Comparison of ENCODE assay signal across 9 cellular contexts in the genomic region with DNA sequence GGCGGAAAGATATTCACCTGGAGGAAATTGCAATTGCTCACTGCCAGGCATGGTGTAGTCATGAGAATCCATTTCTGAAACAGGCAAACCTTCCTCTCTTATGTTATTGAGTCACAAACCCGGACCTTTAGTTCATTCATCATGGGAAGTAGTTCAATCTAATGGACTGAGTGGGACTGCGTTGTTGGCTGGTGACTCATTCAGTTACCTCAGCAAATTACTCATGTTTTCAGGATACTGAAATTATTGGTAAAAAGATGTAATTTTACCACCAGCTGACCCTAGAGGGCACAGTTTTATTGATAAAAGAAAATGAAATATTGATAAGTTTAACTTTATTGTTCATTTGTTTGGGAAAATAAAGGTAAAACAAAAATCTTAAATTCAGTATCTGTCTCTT.
DNase-seq lines count a peak whose midpoint lies in the region; ATAC-seq and TF ChIP-seq lines count a peak whose summit lies in the region.
"Had no signal": no experiment of that assay in that cellular context is flagged by ENCODE, and none has a peak within 500 bp of the region (broad histone marks: within the 10 kb centered on the region; RNA-seq: fewer than 3 reads in every experiment).

No MANE protein-coding gene starts in this region.

- DNase-seq in SK-N-SH (peak; percentile 4), mesothelial cell of epicardium (ENCODE audit: low spot score in 2 of 2, unreplicated experiment in 2 of 2) (no peak), HuH-7 (ENCODE audit: low spot score) (no peak), NCI-H510A treated with DMSO at 0.1 percent for 48 hours (lab: John Stamatoyannopoulos, UW) (no peak)
- no peak for DNase-seq in activated CD8-positive, alpha-beta memory T cell treated with anti-CD3 and anti-CD28 coated beads, Interleukin-2, amount 10 ng/mL, durations not matched to agents 7 days and 5 days
- DNase-seq: stimulated activated CD4-positive, alpha-beta T cell treated with anti-CD3 and anti-CD28 coated beads, Interleukin-12 subunit alpha, Interleukin-12 subunit beta, amount 100 ng/mL, for 4 hours had no signal

- H3K27me3 ChIP-seq in SK-N-SH (ENCODE audit: insufficient read depth), result no peaks in the 10 kb centered on the region

- TF ChIP-seq CTCF in SK-N-SH (IDR thresholded peaks at IDR 0.05), result peak; percentile 69
- TF ChIP-seq CTCF in mesothelial cell of epicardium (IDR thresholded peaks at IDR 0.05; ENCODE audit: unreplicated experiment), result peak; percentile 16

- H3K4me2 ChIP-seq in SK-N-SH, result no peak overlapping the region

- POLR2A ChIA-PET in SK-N-SH (lab: Yijun Ruan, JAX), result no interaction called here

- no peak overlapping the region for H3K9ac ChIP-seq in SK-N-SH

- peak; percentile 31 for TF ChIP-seq RAD21 in SK-N-SH (IDR thresholded peaks at IDR 0.05; ENCODE audit: low read length)

- peak; percentile 71 for ATAC-seq in GM18499 (IDR thresholded peaks at IDR 0.05; ENCODE audit: insufficient read depth, unreplicated experiment)
- peak; percentile 87 for ATAC-seq in HG02759 (IDR thresholded peaks at IDR 0.05; ENCODE audit: unreplicated experiment)
- ATAC-seq in activated CD8-positive, alpha-beta memory T cell treated with anti-CD3 and anti-CD28 coated beads, Interleukin-2, amount 10 ng/mL, durations not matched to agents 7 days and 5 days, result no peak
- ATAC-seq in esophagus mucosa, result no peak

- no peaks in the 10 kb centered on the region for H3K36me3 Mint-ChIP-seq in mesothelial cell of epicardium
- H3K36me3 Mint-ChIP-seq in activated CD8-positive, alpha-beta memory T cell treated with anti-CD3 and anti-CD28 coated beads, Interleukin-2, amount 10 ng/mL, durations not matched to agents 7 days and 5 days, result no peaks in the 10 kb centered on the region

- H2AFZ ChIP-seq in SK-N-SH (ENCODE audit: low read depth), result no peak overlapping the region

- H3K4me3 Mint-ChIP-seq in mesothelial cell of epicardium, result no peak overlapping the region
- H3K4me3 Mint-ChIP-seq in activated CD8-positive, alpha-beta memory T cell treated with anti-CD3 and anti-CD28 coated beads, Interleukin-2, amount 10 ng/mL, durations not matched to agents 7 days and 5 days, result no peak overlapping the region

- H4K20me1 ChIP-seq in SK-N-SH (ENCODE audit: insufficient read depth), result no peaks in the 10 kb centered on the region

- WGBS in SK-N-SH (ENCODE audit: low lambda C conversion rate), result 8% methylated on average over 3 of the region's 3 CpGs

- H3K4me3 ChIP-seq in SK-N-SH (ENCODE audit: low read depth in 2 of 2, low read length in 1 of 2), result no peak overlapping the region

- H3K9me3 ChIP-seq in SK-N-SH, result no peaks in the 10 kb centered on the region

- CTCF ChIA-PET in SK-N-SH (lab: Yijun Ruan, JAX), result interaction anchor here (1.5 kb wide), 1 partner anchor 185 kb away, joined by 3 read pairs; no protein-coding TSS in a partner anchor
- CTCF ChIA-PET in activated CD8-positive, alpha-beta memory T cell treated with anti-CD3 and anti-CD28 coated beads, Interleukin-2, amount 10 ng/mL, durations not matched to agents 7 days and 5 days (lab: Charles Lee), result no interaction called here

- no peaks in the 10 kb centered on the region for H3K36me3 ChIP-seq in SK-N-SH (replicated peaks in 1 of 2; ENCODE audit: control insufficient read depth in 1 of 2, insufficient read depth in 2 of 2, low read length in 1 of 2)

- peaks cover 1% of the 10 kb centered on the region for H3K27me3 Mint-ChIP-seq in mesothelial cell of epicardium (ENCODE audit: low read depth)
- H3K27me3 Mint-ChIP-seq in activated CD8-positive, alpha-beta memory T cell treated with anti-CD3 and anti-CD28 coated beads, Interleukin-2, amount 10 ng/mL, durations not matched to agents 7 days and 5 days, result no peaks in the 10 kb centered on the region

- peaks cover 5% of the 10 kb centered on the region for H3K9me3 Mint-ChIP-seq in mesothelial cell of epicardium
- H3K9me3 Mint-ChIP-seq in activated CD8-positive, alpha-beta memory T cell treated with anti-CD3 and anti-CD28 coated beads, Interleukin-2, amount 10 ng/mL, durations not matched to agents 7 days and 5 days (ENCODE audit: low read depth), result peaks cover 13% of the 10 kb centered on the region

- H3K27ac Mint-ChIP-seq in mesothelial cell of epicardium, result no peak overlapping the region
- no peak overlapping the region for H3K27ac Mint-ChIP-seq in activated CD8-positive, alpha-beta memory T cell treated with anti-CD3 and anti-CD28 coated beads, Interleukin-2, amount 10 ng/mL, durations not matched to agents 7 days and 5 days

- peak in 1 of 2 experiments; percentile 72; a peak in 2 of 4 replicates for TF ChIP-seq EP300 in SK-N-SH (IDR thresholded peaks at IDR 0.05; ENCODE audit: borderline replicate concordance in 1 of 2, low read depth in 1 of 2, low read length in 1 of 2)

- peak overlapping the region; percentile 39 to 81; a peak in 3 of 4 replicates for H3K27ac ChIP-seq in SK-N-SH (ENCODE audit: low read depth in 2 of 2, low read length in 1 of 2)

- no peaks in the 10 kb centered on the region for H3K79me2 ChIP-seq in SK-N-SH (ENCODE audit: insufficient read depth)

- H3F3A ChIP-seq in SK-N-SH (replicated peaks; ENCODE audit: insufficient read depth), result peaks cover 13% of the 10 kb centered on the region

- peaks cover 12% of the 10 kb centered on the region for H3K4me1 Mint-ChIP-seq in mesothelial cell of epicardium
- H3K4me1 Mint-ChIP-seq in activated CD8-positive, alpha-beta memory T cell treated with anti-CD3 and anti-CD28 coated beads, Interleukin-2, amount 10 ng/mL, durations not matched to agents 7 days and 5 days, result no peaks in the 10 kb centered on the region

- H3K9me2 ChIP-seq in SK-N-SH, result no peaks in the 10 kb centered on the region

- H3K4me1 ChIP-seq in SK-N-SH (ENCODE audit: control insufficient read depth in 1 of 2, insufficient read depth in 2 of 2, low read depth in 1 of 2, low read length in 1 of 2), result no peaks in the 10 kb centered on the region; a peak in 2 of 4 replicates

TF ChIP-seq in SK-N-SH, 30 proteins besides CTCF, POLR2A, EP300 and RAD21:
- TF ChIP-seq EZH2phosphoT487 (IDR thresholded peaks at IDR 0.05; ENCODE audit: borderline replicate concordance, low read depth), result no peak
- TF ChIP-seq, protein P1, sequence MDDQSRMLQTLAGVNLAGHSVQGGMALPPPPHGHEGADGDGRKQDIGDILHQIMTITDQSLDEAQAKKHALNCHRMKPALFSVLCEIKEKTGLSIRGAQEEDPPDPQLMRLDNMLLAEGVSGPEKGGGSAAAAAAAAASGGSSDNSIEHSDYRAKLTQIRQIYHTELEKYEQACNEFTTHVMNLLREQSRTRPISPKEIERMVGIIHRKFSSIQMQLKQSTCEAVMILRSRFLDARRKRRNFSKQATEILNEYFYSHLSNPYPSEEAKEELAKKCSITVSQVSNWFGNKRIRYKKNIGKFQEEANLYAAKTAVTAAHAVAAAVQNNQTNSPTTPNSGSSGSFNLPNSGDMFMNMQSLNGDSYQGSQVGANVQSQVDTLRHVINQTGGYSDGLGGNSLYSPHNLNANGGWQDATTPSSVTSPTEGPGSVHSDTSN (IDR thresholded peaks at IDR 0.05), result peak; percentile 76; the same call in 1 of the 2 replicates
- peak; percentile 32; the same call in 1 of the 2 replicates for TF ChIP-seq NFIC (IDR thresholded peaks at IDR 0.05; ENCODE audit: borderline replicate concordance)
- peak; percentile 96 for TF ChIP-seq JUND (IDR thresholded peaks at IDR 0.05)
- peak; percentile 53; the same call in 1 of the 2 replicates for TF ChIP-seq YY1 (IDR thresholded peaks at IDR 0.05; ENCODE audit: low read depth)
- no peak for TF ChIP-seq SIN3A (IDR thresholded peaks at IDR 0.05; ENCODE audit: borderline replicate concordance, low read depth, low read length)
- TF ChIP-seq FOSL2 (IDR thresholded peaks at IDR 0.05; ENCODE audit: borderline replicate concordance, low read depth), result peak; percentile 97
- TF ChIP-seq TEAD4 (IDR thresholded peaks at IDR 0.05; ENCODE audit: borderline replicate concordance, insufficient read depth), result peak; percentile 70; the same call in 1 of the 2 replicates
- peak; percentile 69 for TF ChIP-seq TCF12 (IDR thresholded peaks at IDR 0.05)
- TF ChIP-seq GABPA (IDR thresholded peaks at IDR 0.05; ENCODE audit: low read depth), result 0 out of 2 replicates have a peak, but pooled peaks have one; percentile 4
- no peak for TF ChIP-seq MEF2A (IDR thresholded peaks at IDR 0.05; ENCODE audit: borderline replicate concordance, low read depth)
- TF ChIP-seq RXRA (IDR thresholded peaks at IDR 0.05; ENCODE audit: borderline replicate concordance, low read depth), result no peak

Comparison
In these comparisons a context has a peak if more than half of its experiments do, and no peak if none do; other contexts are left out.
1. ATAC-seq: peak in GM18499 (single experiment) and HG02759 (single experiment); none in activated CD8-positive, alpha-beta memory T cell treated with anti-CD3 and anti-CD28 coated beads, Interleukin-2, amount 10 ng/mL, durations not matched to agents 7 days and 5 days (single experiment) and esophagus mucosa (single experiment).